ENCODE assay signal across 8 cellular contexts in genomic region chr7:95509199-95509598, GRCh38. TPM values are rescaled to one million over a fixed set of nuclear protein-coding genes. Genes with fewer than 3 reads are reported as not detected.
DNase-seq lines count a peak whose midpoint lies in the region; FAIRE-seq and TF ChIP-seq lines count a peak whose summit lies in the region.

No MANE protein-coding gene starts in this region.

- no peak overlapping the region for H4K8ac ChIP-seq in H1 (ENCODE audit: extremely low read depth, insufficient read depth, low read length)

- H3K18ac ChIP-seq in H1 (ENCODE audit: extremely low read depth, low read length): no peak overlapping the region

- no peak overlapping the region for H3K4me2 ChIP-seq in H1 (ENCODE audit: insufficient read depth in 1 of 2, low read depth in 2 of 2, low read length in 2 of 2)

- no peak overlapping the region for H3K4me3 ChIP-seq in H1 (ENCODE audit: extremely low read depth in 1 of 4, insufficient read depth in 2 of 4, low read depth in 3 of 4, low read length in 4 of 4)
- no peak overlapping the region for H3K4me3 ChIP-seq in coronary artery

- H4K91ac ChIP-seq in H1 (replicated peaks; ENCODE audit: insufficient read length, low read length): no peak overlapping the region

- H3K4me1 ChIP-seq in H1 (replicated peaks in 1 of 4; ENCODE audit: control insufficient read depth in 3 of 4, insufficient read depth in 4 of 4, low read length in 3 of 4): peaks cover 0 to 8% (median 4%) of the 10 kb centered on the region in 4 experiments; a peak in 3 of 7 replicates

- DNase-seq in D341Med (ENCODE audit: low spot score): peak; percentile 80
- DNase-seq in HCEC 1CT: peak; percentile 41
- peak; percentile 87 for DNase-seq in NCI-H2196 treated with DMSO at 0.1 percent for 48 hours (lab: John Stamatoyannopoulos, UW; ENCODE audit: unreplicated experiment)
- DNase-seq in H1 (ENCODE audit: low read depth in 1 of 2, low spot score in 2 of 2): no peak
- DNase-seq in superior temporal gyrus (ENCODE audit: extremely low spot score): peak; percentile 62
- DNase-seq in SIG-M5 treated with dmso at 0.1 percent for 504 hours (lab: John Stamatoyannopoulos, UW; ENCODE audit: unreplicated experiment): no peak
- DNase-seq in coronary artery (ENCODE audit: low spot score): no peak
- DNase-seq in OCI-M2 (lab: John Stamatoyannopoulos, UW; ENCODE audit: unreplicated experiment): no peak

- H4K5ac ChIP-seq in H1 (ENCODE audit: insufficient read length, low read depth, low read length): no peak overlapping the region

- no peak overlapping the region for H2BK20ac ChIP-seq in H1 (ENCODE audit: low read length)

- H3K9me3 ChIP-seq in H1 (ENCODE audit: insufficient read depth in 2 of 2, low read depth in 1 of 2, low read length in 1 of 2): no peaks in the 10 kb centered on the region

- no peak overlapping the region for H2AK5ac ChIP-seq in H1 (ENCODE audit: low read depth, low read length)

- H2BK5ac ChIP-seq in H1 (ENCODE audit: low read depth, low read length): no peak overlapping the region

- 73% methylated on average over 5 of the region's 5 CpGs; no CpG with 5 or more reads in 1 of the 2 experiments for WGBS in H1 (ENCODE audit: extremely low coverage in 1 of 2, insufficient coverage in 1 of 2, insufficient read length in 1 of 2, insufficient replicate concordance in 2 of 2, low coverage in 1 of 2, low lambda C conversion rate in 2 of 2, missing lambda C conversion rate in 1 of 2), 2 experiments

- H2BK120ac ChIP-seq in H1 (replicated peaks; ENCODE audit: low read depth, low read length): no peak overlapping the region

- H3K56ac ChIP-seq in H1 (replicated peaks; ENCODE audit: insufficient read length, low read depth, low read length): no peak overlapping the region

- H3K79me2 ChIP-seq in H1 (ENCODE audit: control insufficient read depth in 1 of 2, insufficient read depth in 2 of 2, low read length in 2 of 2): no peaks in the 10 kb centered on the region

- no peak for TF ChIP-seq EP300 in H1 (IDR thresholded peaks at IDR 0.05; ENCODE audit: borderline replicate concordance in 1 of 2, low read depth in 2 of 2, low read length in 2 of 2)

- H2BK15ac ChIP-seq in H1 (ENCODE audit: low read length): no peak overlapping the region

- H2BK12ac ChIP-seq in H1 (ENCODE audit: low read depth, low read length): no peak overlapping the region

- TF ChIP-seq CTCF in H1 (IDR thresholded peaks at IDR 0.05; ENCODE audit: control extremely low read depth in 1 of 3, insufficient read depth in 1 of 3, low read depth in 1 of 3, low read length in 3 of 3) (no peak), coronary artery (IDR thresholded peaks at IDR 0.05) (no peak)

- no peak overlapping the region for H3K27ac ChIP-seq in H1 (ENCODE audit: low read depth, low read length)
- H3K27ac ChIP-seq in coronary artery: no peak overlapping the region

- H3K27me3 ChIP-seq in H1 (replicated peaks in 1 of 4; ENCODE audit: control insufficient read depth in 3 of 4, extremely low read depth in 1 of 4, insufficient read depth in 3 of 4, low read length in 3 of 4): no peaks in the 10 kb centered on the region

- H3K23me2 ChIP-seq in H1 (ENCODE audit: low read depth, low read length): no peaks in the 10 kb centered on the region

- no peak overlapping the region for H3K14ac ChIP-seq in H1 (ENCODE audit: insufficient read length)

- no peak for TF ChIP-seq POLR2A in H1 (IDR thresholded peaks at IDR 0.05; ENCODE audit: control extremely low read depth in 1 of 2, low read depth in 2 of 2, low read length in 2 of 2)

- CTCF ChIA-PET in H1 (lab: Charles Lee; ENCODE audit: partially characterized antibody): interaction anchor here (0.5 to 11.9 kb wide), 18 partner anchors 9 to 1221 kb away, joined by 3 to 256 read pairs (median 4); no protein-coding TSS in a partner anchor

- no peak overlapping the region for H3K4ac ChIP-seq in H1 (replicated peaks; ENCODE audit: insufficient read length, low read depth, low read length)

- no peak for TF ChIP-seq RAD21 in H1 (IDR thresholded peaks at IDR 0.05 in 1 of 2, conservative IDR thresholded peaks at IDR 0.05 in 1 of 2; ENCODE audit: low read depth in 2 of 2, low read length in 2 of 2)

- H3K79me1 ChIP-seq in H1 (ENCODE audit: low read depth, low read length): no peaks in the 10 kb centered on the region

- POLR2A ChIA-PET in H1 (lab: Charles Lee; ENCODE audit: partially characterized antibody): interaction anchor here (0.7 kb wide), 1 partner anchor 177 kb away, joined by 3 read pairs; no protein-coding TSS in a partner anchor

- H2AFZ ChIP-seq in H1 (ENCODE audit: low read length): no peak overlapping the region

- peak; percentile 45 for FAIRE-seq in H1 (lab: Jason Lieb, UNC)

- H3K36me3 ChIP-seq in H1 (ENCODE audit: control insufficient read depth in 2 of 4, insufficient read depth in 4 of 4, low read length in 3 of 4): no peaks in the 10 kb centered on the region

- H4K20me1 ChIP-seq in H1 (replicated peaks in 1 of 2; ENCODE audit: control insufficient read depth in 1 of 2, insufficient read depth in 2 of 2, low read length in 2 of 2): no peaks in the 10 kb centered on the region

- H3K23ac ChIP-seq in H1 (ENCODE audit: insufficient read length): no peak overlapping the region

- no peak overlapping the region for H3K9ac ChIP-seq in H1 (replicated peaks in 1 of 4; ENCODE audit: extremely low read depth in 1 of 4, low read depth in 3 of 4, low read length in 3 of 4)

TF ChIP-seq in H1, 55 proteins besides CTCF, POLR2A, EP300 and RAD21 (continues in another document):
- no peak for TF ChIP-seq BCL11A (IDR thresholded peaks at IDR 0.05; ENCODE audit: low read depth in 2 of 2, low read length in 2 of 2)

RNA-seq across cellular contexts. Expression of gene ASB4, which starts 23.5 kb away (rescaled TPM):
- not detected in 2 replicates for total RNA-seq in H1 (2021; fragmentation: NEBNext Ultra II Directional; extraction: Animal tissue kit (Norgen Biotek cat#: 25700))
- polyA plus RNA-seq in H1 (2011; rRNA removed): not detected in 2 replicates
- not detected for polyA plus RNA-seq in H1 (2011; cell fraction: cytosol; rRNA removed)
- polyA plus RNA-seq in H1 (2011; cell fraction: nucleus; rRNA removed): not detected
- not detected in 4 replicates for polyA plus RNA-seq in H1 (2012, experiment 1 of 2)
- not detected for polyA plus RNA-seq in H1 (2012, experiment 2 of 2)
- polyA plus RNA-seq in H1 (2013, experiment 1 of 2): not detected
- polyA plus RNA-seq in H1 (2013, experiment 2 of 2): not detected
- not detected in 2 replicates for polyA minus RNA-seq in H1 (2011; rRNA and poly(A)+ RNA removed)
- polyA minus RNA-seq in H1 (2011; cell fraction: cytosol; rRNA and poly(A)+ RNA removed): not detected
- polyA minus RNA-seq in H1 (2011; cell fraction: nucleus; rRNA and poly(A)+ RNA removed): not detected

Comparison
In these comparisons a context has a peak if more than half of its experiments do, and no peak if none do; other contexts are left out.
1. DNase-seq: peak in D341Med (single experiment), HCEC 1CT (single experiment), NCI-H2196 treated with DMSO at 0.1 percent for 48 hours (single experiment) and superior temporal gyrus (single experiment); none in H1 (0 of 2), SIG-M5 treated with dmso at 0.1 percent for 504 hours (single experiment), coronary artery (single experiment) and OCI-M2 (single experiment).